In the genomic region with DNA sequence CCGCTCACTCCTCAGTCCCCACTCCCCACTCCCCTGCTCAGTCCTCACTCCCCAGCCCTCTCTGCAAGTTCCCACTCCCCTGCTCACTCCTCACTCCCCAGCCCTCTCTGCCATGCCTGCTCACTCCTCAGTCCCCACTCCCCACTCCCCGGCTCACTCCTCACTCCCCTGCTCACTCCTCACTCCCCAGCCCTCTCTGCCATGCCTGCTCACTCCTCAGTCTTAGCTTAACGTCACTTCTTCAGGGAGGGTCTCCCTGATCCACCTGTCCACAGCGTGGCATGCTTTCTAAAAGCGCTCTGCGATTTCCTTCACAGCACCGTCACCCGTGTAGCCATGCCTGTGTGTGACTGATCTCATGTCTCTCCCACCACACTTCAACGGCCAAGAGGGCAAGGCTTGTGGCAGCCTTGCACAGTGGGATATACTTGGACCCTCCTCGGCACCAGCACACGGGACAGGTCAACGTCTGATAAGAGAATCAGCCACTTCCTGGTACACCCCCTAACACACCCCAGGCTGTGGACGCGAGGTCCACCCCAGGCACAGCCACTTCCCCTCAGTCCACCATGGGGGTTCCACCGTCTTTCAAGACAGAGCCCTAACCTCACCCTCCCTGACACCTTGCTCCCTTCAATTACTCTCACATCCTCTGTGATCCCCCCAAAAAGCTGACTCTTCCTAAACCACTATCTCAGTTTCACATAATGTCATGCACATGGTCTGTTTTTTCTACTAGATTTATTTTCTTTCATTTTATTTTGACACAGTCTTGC, we compare ENCODE assay signal across 1 cellular context.
TF ChIP-seq lines count a peak whose summit lies in the region.

No MANE protein-coding gene starts in this region.

TF ChIP-seq in HepG2, 621 proteins besides CTCF, POLR2A, EP300 and RAD21 (continued from another document):
- TF ChIP-seq, protein P1, sequence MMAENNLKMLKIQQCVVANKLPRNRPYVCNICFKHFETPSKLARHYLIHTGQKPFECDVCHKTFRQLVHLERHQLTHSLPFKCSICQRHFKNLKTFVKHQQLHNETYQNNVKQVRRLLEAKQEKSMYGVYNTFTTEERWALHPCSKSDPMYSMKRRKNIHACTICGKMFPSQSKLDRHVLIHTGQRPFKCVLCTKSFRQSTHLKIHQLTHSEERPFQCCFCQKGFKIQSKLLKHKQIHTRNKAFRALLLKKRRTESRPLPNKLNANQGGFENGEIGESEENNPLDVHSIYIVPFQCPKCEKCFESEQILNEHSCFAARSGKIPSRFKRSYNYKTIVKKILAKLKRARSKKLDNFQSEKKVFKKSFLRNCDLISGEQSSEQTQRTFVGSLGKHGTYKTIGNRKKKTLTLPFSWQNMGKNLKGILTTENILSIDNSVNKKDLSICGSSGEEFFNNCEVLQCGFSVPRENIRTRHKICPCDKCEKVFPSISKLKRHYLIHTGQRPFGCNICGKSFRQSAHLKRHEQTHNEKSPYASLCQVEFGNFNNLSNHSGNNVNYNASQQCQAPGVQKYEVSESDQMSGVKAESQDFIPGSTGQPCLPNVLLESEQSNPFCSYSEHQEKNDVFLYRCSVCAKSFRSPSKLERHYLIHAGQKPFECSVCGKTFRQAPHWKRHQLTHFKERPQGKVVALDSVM (CRISPR knock-in tag; IDR thresholded peaks at IDR 0.05): no peak
- no peak for TF ChIP-seq RNF2 (conservative IDR thresholded peaks at IDR 0.05; ENCODE audit: low read depth)
TF ChIP-seq in HepG2: peak in this region for 0.
